21 cellular contexts compared by ENCODE assay signal in genomic region chr7:77354914-77355313, GRCh38.
A peak's percentile ranks its signal among the peaks of the same experiment; 100 is the strongest.
DNase-seq lines count a peak whose midpoint lies in the region; ATAC-seq and TF ChIP-seq lines count a peak whose summit lies in the region.
"Had no signal": no experiment of that assay in that cellular context is flagged by ENCODE, and none has a peak within 500 bp of the region (broad histone marks: within the 10 kb centered on the region; RNA-seq: fewer than 3 reads in every experiment).

No MANE protein-coding gene starts in this region.

- no peak for DNase-seq in activated naive CD4-positive, alpha-beta T cell (lab: John Stamatoyannopoulos, UW)
- no peak for DNase-seq in activated B cell treated with CpG ODN at 0.5 μM for 24 hours
- no peak for DNase-seq in naive thymus-derived CD4-positive, alpha-beta T cell
- no peak for DNase-seq in stimulated activated effector memory CD8-positive, alpha-beta T cell treated with anti-CD3 and anti-CD28 coated beads, Interleukin-12 subunit alpha, Interleukin-12 subunit beta, amount 100 ng/mL, for 72 hours (ENCODE audit: low spot score in 2 of 2)
- no peak for DNase-seq in ACHN
- DNase-seq in kidney tubule cell (ENCODE audit: low spot score) = no peak
- DNase-seq in DMS79 (lab: John Stamatoyannopoulos, UW) = no peak
- DNase-seq: C1 segment of cervical spinal cord, Caco-2, DMS153, GF-D8, H9, KG1, NCI-H1436 treated with DMSO at 0.1 percent for 48 hours, NCI-H2029 treated with DMSO at 0.1 percent for 48 hours, NCI-H2171, NCI-H526, PC-3, SIG-M5 had no signal

- in situ Hi-C loops in ACHN (cut with HindIII; ENCODE audit: low pct_ligation_motif_present, low pct_unique_long_range_greater_than_20kb, low sequenced_read_pairs) = no loop called here

- no peaks in the 10 kb centered on the region for H3K9me3 Mint-ChIP-seq in activated naive CD4-positive, alpha-beta T cell treated with anti-CD3 and anti-CD28 coated beads, Interleukin-2, amount 50 U/mL, for 24 hours
- no peaks in the 10 kb centered on the region for H3K9me3 Mint-ChIP-seq in activated B cell treated with CpG ODN at 0.5 μM for 24 hours
- H3K9me3 Mint-ChIP-seq in naive thymus-derived CD4-positive, alpha-beta T cell = no peaks in the 10 kb centered on the region
- H3K9me3 Mint-ChIP-seq in stimulated activated effector memory CD8-positive, alpha-beta T cell treated with anti-CD3 and anti-CD28 coated beads, Interleukin-12 subunit alpha, Interleukin-12 subunit beta, amount 100 ng/mL, for 72 hours = no peaks in the 10 kb centered on the region
- H3K9me3 Mint-ChIP-seq: H9 had no signal

- no peak overlapping the region for H3K4me3 ChIP-seq in naive thymus-derived CD4-positive, alpha-beta T cell (ENCODE audit: low read length)

- ATAC-seq in activated B cell treated with CpG ODN at 0.5 μM for 24 hours (ENCODE audit: low read depth) = no peak
- no peak for ATAC-seq in naive thymus-derived CD4-positive, alpha-beta T cell
- no peak for ATAC-seq in stimulated activated effector memory CD8-positive, alpha-beta T cell treated with anti-CD3 and anti-CD28 coated beads, Interleukin-12 subunit alpha, Interleukin-12 subunit beta, amount 100 ng/mL, for 72 hours
- ATAC-seq: PC-3 had no signal

- H3K27me3 Mint-ChIP-seq in activated naive CD4-positive, alpha-beta T cell treated with anti-CD3 and anti-CD28 coated beads, Interleukin-2, amount 50 U/mL, for 24 hours = no peaks in the 10 kb centered on the region
- H3K27me3 Mint-ChIP-seq in activated B cell treated with CpG ODN at 0.5 μM for 24 hours = no peaks in the 10 kb centered on the region
- peaks cover 0 to 14% (median 0%) of the 10 kb centered on the region in 5 donors for H3K27me3 Mint-ChIP-seq in naive thymus-derived CD4-positive, alpha-beta T cell

- intact Hi-C loops in activated B cell treated with CpG ODN at 0.5 μM for 24 hours (cut with micrococcal nuclease) = loop anchor here (5.0 kb wide), 1 partner anchor 37 kb away; no protein-coding TSS in a partner anchor
- intact Hi-C loops in naive thymus-derived CD4-positive, alpha-beta T cell (cut with micrococcal nuclease) = loop anchor here (1.0 to 5.0 kb wide), 6 partner anchors 10 to 342 kb away; partner anchors contain the start of genes GSAP (in 1 of the 2) and RSBN1L (in 1 of the 2)

- peak overlapping the region; percentile 51 for H3K27ac Mint-ChIP-seq in activated naive CD4-positive, alpha-beta T cell treated with anti-CD3 and anti-CD28 coated beads, Interleukin-2, amount 50 U/mL, for 24 hours
- peak overlapping the region; percentile 96 for H3K27ac Mint-ChIP-seq in activated B cell treated with CpG ODN at 0.5 μM for 24 hours
- H3K27ac Mint-ChIP-seq in naive thymus-derived CD4-positive, alpha-beta T cell = peak overlapping the region in 8 of 9 donors; percentile 49 to 90 (median 82)
- H3K27ac Mint-ChIP-seq in stimulated activated effector memory CD8-positive, alpha-beta T cell treated with anti-CD3 and anti-CD28 coated beads, Interleukin-12 subunit alpha, Interleukin-12 subunit beta, amount 100 ng/mL, for 72 hours = no peak overlapping the region
- H3K27ac Mint-ChIP-seq: H9 had no signal

- no peaks in the 10 kb centered on the region for H3K9me3 ChIP-seq in naive thymus-derived CD4-positive, alpha-beta T cell (ENCODE audit: control insufficient read depth in 2 of 3, low read length in 3 of 3)
- H3K9me3 ChIP-seq: Caco-2 had no signal

- TF ChIP-seq CTCF in activated B cell treated with CpG ODN at 0.5 μM for 24 hours (IDR thresholded peaks at IDR 0.05) = no peak

- CTCF ChIA-PET in activated B cell treated with CpG ODN at 0.5 μM for 24 hours (lab: Charles Lee) = interaction anchor here (0.7 to 2.3 kb wide), 2 partner anchors 23 to 39 kb away, joined by 3 to 5 read pairs; no protein-coding TSS in a partner anchor
- CTCF ChIA-PET in naive thymus-derived CD4-positive, alpha-beta T cell (lab: Charles Lee) = interaction anchor here (0.9 to 2.2 kb wide), 3 partner anchors 18 to 23 kb away, joined by 3 to 6 read pairs (median 5); no protein-coding TSS in a partner anchor

- POLR2A ChIA-PET in activated B cell treated with CpG ODN at 0.5 μM for 24 hours (lab: Charles Lee) = interaction anchor here (0.6 to 2.5 kb wide), 4 partner anchors 20 to 341 kb away, joined by 3 to 9 read pairs (median 5); no protein-coding TSS in a partner anchor
- POLR2A ChIA-PET in naive thymus-derived CD4-positive, alpha-beta T cell (lab: Charles Lee) = interaction anchor here (0.8 to 4.6 kb wide), 5 partner anchors 16 to 341 kb away, joined by 3 to 26 read pairs (median 5); partner anchors contain the start of genes GSAP and RSBN1L

- peaks cover 46 to 49% of the 10 kb centered on the region in 2 donors for H3K4me1 ChIP-seq in naive thymus-derived CD4-positive, alpha-beta T cell (ENCODE audit: control insufficient read depth in 2 of 2, insufficient read depth in 2 of 2, low read length in 2 of 2)

- H3K4me1 Mint-ChIP-seq in activated naive CD4-positive, alpha-beta T cell treated with anti-CD3 and anti-CD28 coated beads, Interleukin-2, amount 50 U/mL, for 24 hours = peaks cover 66% of the 10 kb centered on the region
- peaks cover 41% of the 10 kb centered on the region for H3K4me1 Mint-ChIP-seq in activated B cell treated with CpG ODN at 0.5 μM for 24 hours
- H3K4me1 Mint-ChIP-seq in naive thymus-derived CD4-positive, alpha-beta T cell = peaks cover 34 to 68% (median 62%) of the 10 kb centered on the region in 7 donors
- peaks cover 45% of the 10 kb centered on the region for H3K4me1 Mint-ChIP-seq in stimulated activated effector memory CD8-positive, alpha-beta T cell treated with anti-CD3 and anti-CD28 coated beads, Interleukin-12 subunit alpha, Interleukin-12 subunit beta, amount 100 ng/mL, for 72 hours

- no peak overlapping the region for H3K27ac ChIP-seq in naive thymus-derived CD4-positive, alpha-beta T cell (ENCODE audit: low read depth, low read length)
- H3K27ac ChIP-seq: RWPE1 had no signal

- no peaks in the 10 kb centered on the region for H3K27me3 ChIP-seq in naive thymus-derived CD4-positive, alpha-beta T cell (ENCODE audit: control insufficient read depth in 2 of 2, insufficient read depth in 2 of 2, low read length in 2 of 2)

- peaks cover 0 to 4% (median 0%) of the 10 kb centered on the region in 3 experiments for H3K36me3 ChIP-seq in naive thymus-derived CD4-positive, alpha-beta T cell (ENCODE audit: control insufficient read depth in 2 of 3, insufficient read depth in 3 of 3, low read length in 3 of 3)

- peaks cover 1% of the 10 kb centered on the region for H3K36me3 Mint-ChIP-seq in activated naive CD4-positive, alpha-beta T cell treated with anti-CD3 and anti-CD28 coated beads, Interleukin-2, amount 50 U/mL, for 24 hours
- peaks cover 65% of the 10 kb centered on the region for H3K36me3 Mint-ChIP-seq in activated B cell treated with CpG ODN at 0.5 μM for 24 hours (ENCODE audit: low read depth)
- H3K36me3 Mint-ChIP-seq in naive thymus-derived CD4-positive, alpha-beta T cell = peaks cover 0 to 19% (median 13%) of the 10 kb centered on the region in 5 donors
- no peaks in the 10 kb centered on the region for H3K36me3 Mint-ChIP-seq in stimulated activated effector memory CD8-positive, alpha-beta T cell treated with anti-CD3 and anti-CD28 coated beads, Interleukin-12 subunit alpha, Interleukin-12 subunit beta, amount 100 ng/mL, for 72 hours

- peak overlapping the region; percentile 47 for H3K4me3 Mint-ChIP-seq in activated naive CD4-positive, alpha-beta T cell treated with anti-CD3 and anti-CD28 coated beads, Interleukin-2, amount 50 U/mL, for 24 hours
- no peak overlapping the region for H3K4me3 Mint-ChIP-seq in activated B cell treated with CpG ODN at 0.5 μM for 24 hours
- peak overlapping the region; percentile 21 to 96 (median 61) for H3K4me3 Mint-ChIP-seq in naive thymus-derived CD4-positive, alpha-beta T cell
- H3K4me3 Mint-ChIP-seq in stimulated activated effector memory CD8-positive, alpha-beta T cell treated with anti-CD3 and anti-CD28 coated beads, Interleukin-12 subunit alpha, Interleukin-12 subunit beta, amount 100 ng/mL, for 72 hours = no peak overlapping the region
- H3K4me3 Mint-ChIP-seq: H9 had no signal

Comparison
In these comparisons a context has a peak if more than half of its experiments do, and no peak if none do; other contexts are left out.
1. H3K4me3 Mint-ChIP-seq: peak in activated naive CD4-positive, alpha-beta T cell treated with anti-CD3 and anti-CD28 coated beads, Interleukin-2, amount 50 U/mL, for 24 hours (single experiment) and naive thymus-derived CD4-positive, alpha-beta T cell (10 of 10); none in activated B cell treated with CpG ODN at 0.5 μM for 24 hours (single experiment) and stimulated activated effector memory CD8-positive, alpha-beta T cell treated with anti-CD3 and anti-CD28 coated beads, Interleukin-12 subunit alpha, Interleukin-12 subunit beta, amount 100 ng/mL, for 72 hours (single experiment).